7 cellular contexts compared by ENCODE assay signal in genomic region chr13:40672310-40673060, GRCh38. TPM values are rescaled to one million over a fixed set of nuclear protein-coding genes. Genes with fewer than 3 reads are reported as not detected.
DNase-seq lines count a peak whose midpoint lies in the region; ATAC-seq and TF ChIP-seq lines count a peak whose summit lies in the region.

No MANE protein-coding gene starts in this region.

- H2BK15ac ChIP-seq in neuronal stem cell (ENCODE audit: low read length): no peak overlapping the region

- no peak overlapping the region for H2BK5ac ChIP-seq in neuronal stem cell (ENCODE audit: low read length)

- no peak overlapping the region for H3K27ac ChIP-seq in neuronal stem cell (replicated peaks; ENCODE audit: low read length)

- H2AK5ac ChIP-seq in neuronal stem cell (ENCODE audit: low read depth, low read length): no peak overlapping the region

- no peak overlapping the region for H4K91ac ChIP-seq in neuronal stem cell (ENCODE audit: low read depth, low read length, poor library complexity)

- no peak overlapping the region for H2BK12ac ChIP-seq in neuronal stem cell (ENCODE audit: low read length)

- in situ Hi-C loops in astrocyte of the cerebellum (cut with HindIII; ENCODE audit: low sequenced_read_pairs): no loop called here

- H3K79me1 ChIP-seq in neuronal stem cell (ENCODE audit: low read depth, low read length): no peaks in the 10 kb centered on the region

- H3K4me3 ChIP-seq in astrocyte of the cerebellum (ENCODE audit: low read depth, low read length): no peak overlapping the region
- no peak overlapping the region for H3K4me3 ChIP-seq in neuronal stem cell (ENCODE audit: low read length in 2 of 2)

- H3K23ac ChIP-seq in neuronal stem cell (ENCODE audit: low read depth, low read length, poor library complexity): no peak overlapping the region

- no peak overlapping the region for H3K4ac ChIP-seq in neuronal stem cell (ENCODE audit: low read length)

- no CpG with 5 or more reads among the region's 3 CpGs for WGBS in neuronal stem cell (ENCODE audit: extremely low coverage in 2 of 2, insufficient read length in 2 of 2, insufficient replicate concordance in 1 of 2), 2 donors

- H3K9me3 ChIP-seq in neuronal stem cell (replicated peaks in 1 of 2; ENCODE audit: control insufficient read depth in 2 of 2, insufficient read depth in 1 of 2, low read depth in 1 of 2, low read length in 2 of 2): no peaks in the 10 kb centered on the region

- TF ChIP-seq CTCF in astrocyte of the cerebellum (IDR thresholded peaks at IDR 0.05; ENCODE audit: low read depth, low read length, missing control alignments): no peak

- DNase-seq in H4 (ENCODE audit: low spot score) (peak; percentile 63), NCI-H2107 treated with DMSO at 0.1 percent for 48 hours (lab: John Stamatoyannopoulos, UW; ENCODE audit: unreplicated experiment) (peak; percentile 73), astrocyte of the cerebellum (ENCODE audit: low read depth) (peak; percentile 55), neuronal stem cell (ENCODE audit: low spot score) (no peak)

- no peak overlapping the region for H3K4me2 ChIP-seq in neuronal stem cell (ENCODE audit: insufficient read depth, low read length, poor library complexity, severe bottlenecking)

- H3K27me3 ChIP-seq in neuronal stem cell (ENCODE audit: control insufficient read depth in 3 of 3, insufficient read depth in 3 of 3, low read depth in 1 of 3, low read length in 3 of 3): peaks cover 0 to 2% (median 0%) of the 10 kb centered on the region in 3 experiments

- H3K9ac ChIP-seq in neuronal stem cell (ENCODE audit: low read depth, low read length, poor library complexity): no peak overlapping the region

- ATAC-seq in GM19395 (IDR thresholded peaks at IDR 0.05; ENCODE audit: unreplicated experiment) (no peak), GM19467 (IDR thresholded peaks at IDR 0.05; ENCODE audit: unreplicated experiment) (no peak), HG02852 (IDR thresholded peaks at IDR 0.05; ENCODE audit: unreplicated experiment) (no peak)

- H2AFZ ChIP-seq in neuronal stem cell (ENCODE audit: low read length): peak overlapping the region; percentile 50

- peaks cover 0 to 2% of the 10 kb centered on the region in 2 donors for H3K4me1 ChIP-seq in neuronal stem cell (ENCODE audit: control insufficient read depth in 2 of 2, insufficient read depth in 1 of 2, low read depth in 1 of 2, low read length in 2 of 2)

- no peaks in the 10 kb centered on the region for H3K36me3 ChIP-seq in neuronal stem cell (replicated peaks in 1 of 2; ENCODE audit: control insufficient read depth in 2 of 2, insufficient read depth in 2 of 2, low read length in 2 of 2)

- no peak overlapping the region for H2BK120ac ChIP-seq in neuronal stem cell (ENCODE audit: low read depth, low read length)

- H3K18ac ChIP-seq in neuronal stem cell (ENCODE audit: low read length): no peak overlapping the region

- H3K14ac ChIP-seq in neuronal stem cell (ENCODE audit: low read length): no peak overlapping the region

- H4K8ac ChIP-seq in neuronal stem cell (ENCODE audit: low read depth, low read length): no peak overlapping the region

RNA-seq across cellular contexts. Expression of gene FOXO1, which starts 6.0 kb away (rescaled TPM):
- 1.7 and 2.1 TPM in 2 replicates for total RNA-seq in H4 (2014; rRNA removed; shearing (Covaris generic))
- 4.0 TPM for polyA plus RNA-seq in neuronal stem cell (2013, experiment 1 of 2)
- polyA plus RNA-seq in neuronal stem cell (2013, experiment 2 of 2): 4.4 TPM
